In genomic region chr3:138389841-138390581, GRCh38 we compare ENCODE assay signal across 8 cellular contexts. TPM values are rescaled to one million over a fixed set of nuclear protein-coding genes. Genes with fewer than 3 reads are reported as not detected.
DNase-seq lines count a peak whose midpoint lies in the region; ATAC-seq and TF ChIP-seq lines count a peak whose summit lies in the region.

No MANE protein-coding gene starts in this region.

- in situ Hi-C loops in Caki2 (cut with HindIII; ENCODE audit: low pct_unique_long_range_greater_than_20kb, low sequenced_read_pairs) = no loop called here
- in situ Hi-C loops in SK-MEL-5 (cut with HindIII; ENCODE audit: low pct_unique_long_range_greater_than_20kb, low sequenced_read_pairs) = no loop called here

- TF ChIP-seq CTCF in progenitor cell of endocrine pancreas (IDR thresholded peaks at IDR 0.05; ENCODE audit: unreplicated experiment) = no peak

- H3K27me3 Mint-ChIP-seq in progenitor cell of endocrine pancreas = peaks cover 4% of the 10 kb centered on the region
- H3K27me3 Mint-ChIP-seq in activated CD4-positive, alpha-beta memory T cell treated with anti-CD3 and anti-CD28 coated beads, Interleukin-2, amount 10 ng/mL, durations not matched to agents 7 days and 5 days = peaks cover 2% of the 10 kb centered on the region

- POLR2A ChIA-PET in activated CD4-positive, alpha-beta memory T cell treated with anti-CD3 and anti-CD28 coated beads, Interleukin-2, amount 10 ng/mL, durations not matched to agents 7 days and 5 days (lab: Charles Lee) = no interaction called here

- H3K27ac Mint-ChIP-seq in progenitor cell of endocrine pancreas = peak overlapping the region; percentile 43
- H3K27ac Mint-ChIP-seq in activated CD4-positive, alpha-beta memory T cell treated with anti-CD3 and anti-CD28 coated beads, Interleukin-2, amount 10 ng/mL, durations not matched to agents 7 days and 5 days = no peak overlapping the region

- no peaks in the 10 kb centered on the region for H3K9me3 Mint-ChIP-seq in progenitor cell of endocrine pancreas (ENCODE audit: low read depth)
- H3K9me3 Mint-ChIP-seq in activated CD4-positive, alpha-beta memory T cell treated with anti-CD3 and anti-CD28 coated beads, Interleukin-2, amount 10 ng/mL, durations not matched to agents 7 days and 5 days = no peaks in the 10 kb centered on the region

- ATAC-seq in GM21786 (IDR thresholded peaks at IDR 0.05; ENCODE audit: unreplicated experiment) = no peak

- CTCF ChIA-PET in activated CD4-positive, alpha-beta memory T cell treated with anti-CD3 and anti-CD28 coated beads, Interleukin-2, amount 10 ng/mL, durations not matched to agents 7 days and 5 days (lab: Charles Lee) = no interaction called here

- no peak overlapping the region for H3K4me3 Mint-ChIP-seq in progenitor cell of endocrine pancreas (ENCODE audit: low read depth)
- H3K4me3 Mint-ChIP-seq in activated CD4-positive, alpha-beta memory T cell treated with anti-CD3 and anti-CD28 coated beads, Interleukin-2, amount 10 ng/mL, durations not matched to agents 7 days and 5 days = no peak overlapping the region

- peaks cover 2% of the 10 kb centered on the region for H3K36me3 Mint-ChIP-seq in progenitor cell of endocrine pancreas (ENCODE audit: insufficient read depth)
- H3K36me3 Mint-ChIP-seq in activated CD4-positive, alpha-beta memory T cell treated with anti-CD3 and anti-CD28 coated beads, Interleukin-2, amount 10 ng/mL, durations not matched to agents 7 days and 5 days (ENCODE audit: low read depth) = no peaks in the 10 kb centered on the region

- DNase-seq in Caki2 (ENCODE audit: low read depth) = peak; percentile 86
- DNase-seq in SK-MEL-5 (ENCODE audit: low read depth, low spot score) = peak; percentile 16
- DNase-seq in fibroblast of the conjunctiva (ENCODE audit: low read depth) = peak; percentile 40
- DNase-seq in progenitor cell of endocrine pancreas (ENCODE audit: low spot score, unreplicated experiment) = no peak
- no peak for DNase-seq in activated CD4-positive, alpha-beta memory T cell treated with anti-CD3 and anti-CD28 coated beads, Interleukin-2, amount 10 ng/mL, durations not matched to agents 7 days and 5 days
- no peak for DNase-seq in HUDEP-2 (lab: John Stamatoyannopoulos, UW; ENCODE audit: unreplicated experiment in 76 of 76)
- DNase-seq in NCI-H1105 treated with DMSO at 0.1 percent for 48 hours (lab: John Stamatoyannopoulos, UW) = no peak

- H3K4me1 Mint-ChIP-seq in progenitor cell of endocrine pancreas (ENCODE audit: low read depth) = no peaks in the 10 kb centered on the region
- H3K4me1 Mint-ChIP-seq in activated CD4-positive, alpha-beta memory T cell treated with anti-CD3 and anti-CD28 coated beads, Interleukin-2, amount 10 ng/mL, durations not matched to agents 7 days and 5 days = no peaks in the 10 kb centered on the region

RNA-seq across cellular contexts. Expression of gene MRAS, which starts 41.6 kb away (rescaled TPM):
- total RNA-seq in Caki2 (2014; rRNA removed; shearing (Covaris generic); ENCODE audit: low replicate concordance) = 16.3 and 17.3 TPM in 2 replicates
- 6.5 and 10.9 TPM in 2 replicates for total RNA-seq in SK-MEL-5 (2014; rRNA removed; shearing (Covaris generic))
- polyA plus RNA-seq in SK-MEL-5 (2015; cell fraction: cytosol; rRNA removed) = 8.0 and 12.4 TPM in 2 replicates
- 6.4 and 8.5 TPM in 2 replicates for polyA plus RNA-seq in SK-MEL-5 (2015; cell fraction: nucleus; rRNA removed)
- total RNA-seq in progenitor cell of endocrine pancreas = 25.1 and 27.7 TPM in 2 replicates
- total RNA-seq in activated CD4-positive, alpha-beta memory T cell treated with anti-CD3 and anti-CD28 coated beads, Interleukin-2, amount 10 ng/mL, durations not matched to agents 7 days and 5 days = not detected

RNA-seq across cellular contexts. Expression of gene ESYT3, which starts 44.4 kb away (rescaled TPM):
- 0.07 TPM in 1 of 2 replicates, not detected in the other for total RNA-seq in Caki2 (2014; rRNA removed; shearing (Covaris generic); ENCODE audit: low replicate concordance)
- total RNA-seq in SK-MEL-5 (2014; rRNA removed; shearing (Covaris generic)) = 0.05 TPM in 1 of 2 replicates, not detected in the other
- polyA plus RNA-seq in SK-MEL-5 (2015; cell fraction: cytosol; rRNA removed) = 0.20 TPM in 1 of 2 replicates, not detected in the other
- polyA plus RNA-seq in SK-MEL-5 (2015; cell fraction: nucleus; rRNA removed) = 0.28 TPM in 1 of 2 replicates, not detected in the other
- 1.8 and 3.5 TPM in 2 replicates for total RNA-seq in progenitor cell of endocrine pancreas
- total RNA-seq in activated CD4-positive, alpha-beta memory T cell treated with anti-CD3 and anti-CD28 coated beads, Interleukin-2, amount 10 ng/mL, durations not matched to agents 7 days and 5 days = under 1 TPM; 0.43 to 0.50 TPM

Comparison
In these comparisons a context has a peak if more than half of its experiments do, and no peak if none do; other contexts are left out.
1. DNase-seq: peak in Caki2 (single experiment), SK-MEL-5 (single experiment) and fibroblast of the conjunctiva (single experiment); none in progenitor cell of endocrine pancreas (single experiment), activated CD4-positive, alpha-beta memory T cell treated with anti-CD3 and anti-CD28 coated beads, Interleukin-2, amount 10 ng/mL, durations not matched to agents 7 days and 5 days (single experiment), HUDEP-2 (0 of 76) and NCI-H1105 treated with DMSO at 0.1 percent for 48 hours (single experiment).